In the genomic region with DNA sequence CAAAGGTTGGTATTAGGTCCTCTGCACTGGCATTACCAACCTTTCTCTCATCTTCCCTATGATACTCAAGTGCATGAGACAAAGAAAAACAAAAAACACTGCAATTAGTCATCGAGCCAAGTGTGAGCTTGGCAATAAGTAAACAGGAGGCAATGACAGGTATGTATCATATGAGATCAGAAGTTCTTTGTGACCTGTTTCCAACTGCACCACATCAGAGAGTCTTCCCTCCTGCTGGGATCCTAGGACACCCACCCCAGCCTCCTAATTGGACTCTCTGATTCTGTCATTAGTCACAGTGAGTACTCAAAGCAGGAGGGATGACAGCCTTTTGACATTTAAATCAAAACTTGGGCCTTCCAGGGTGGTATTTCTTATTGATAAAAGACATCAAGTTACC, we compare ENCODE assay signal across 21 cellular contexts. TPM values are rescaled to one million over a fixed set of nuclear protein-coding genes. Genes with fewer than 3 reads are reported as not detected.
DNase-seq lines count a peak whose midpoint lies in the region; ATAC-seq and TF ChIP-seq lines count a peak whose summit lies in the region.
"Had no signal": no experiment of that assay in that cellular context is flagged by ENCODE, and none has a peak within 500 bp of the region (broad histone marks: within the 10 kb centered on the region; RNA-seq: fewer than 3 reads in every experiment).

No MANE protein-coding gene starts in this region.

- intact Hi-C loops in CD8-positive, alpha-beta T cell (cut with DNase I, micrococcal nuclease) = no loop called here

- H3K4me1 Mint-ChIP-seq in CD8-positive, alpha-beta T cell (ENCODE audit: low read depth) = peaks cover 13% of the 10 kb centered on the region

- peak in 2 of 7 experiments; percentile 33 to 46 for DNase-seq in CD8-positive, alpha-beta T cell
- peak; percentile 37 for DNase-seq in activated T-helper 9 cell treated with anti-CD3 and anti-CD28 coated beads, Interleukin-2, amount 50 U/mL, for 16 hours (ENCODE audit: low read depth)
- DNase-seq in stimulated activated CD4-positive, alpha-beta T cell treated with anti-CD3 and anti-CD28 coated beads, Interleukin-15, amount 100 ng/mL, for 48 hours (ENCODE audit: low read depth in 2 of 2) = peak; percentile 57 to 64
- DNase-seq in H7 = no peak
- DNase-seq in cerebellum (ENCODE audit: low spot score) = no peak
- DNase-seq: activated CD4-positive, CD25-positive, alpha-beta regulatory T cell treated with anti-CD3 and anti-CD28 coated beads, Interleukin-2, amount 50 U/mL, for 72 hours; amniotic stem cell; DMS79 treated with DMSO at 0.1 percent for 48 hours; gastrocnemius medialis; Kasumi-1; left ventricle myocardium superior; NCI-H1436 treated with DMSO at 0.1 percent for 48 hours; NCI-H226; NK-92 treated with Interleukin-12 subunit alpha and Interleukin-12 subunit beta, amount 100 ng/mL, for 24 hours; pancreas; testis had no signal

- no peak overlapping the region for H3K4me3 ChIP-seq in CD8-positive, alpha-beta T cell (ENCODE audit: low read depth, low read length)
- H3K4me3 ChIP-seq in HEK293 (ENCODE audit: low read depth, low read length) (no peak overlapping the region), H7 (ENCODE audit: insufficient read depth, low read depth, low read length) (no peak overlapping the region)
- H3K4me3 ChIP-seq: gastrocnemius medialis, pancreas, testis had no signal

- POLR2A ChIA-PET in CD8-positive, alpha-beta T cell (lab: Charles Lee) = interaction anchor here (0.9 kb wide), 1 partner anchor 9 kb away, joined by 3 read pairs; no protein-coding TSS in a partner anchor
- POLR2A ChIA-PET in HEK293 (lab: Yijun Ruan, JAX) = no interaction called here

- TF ChIP-seq CTCF in CD8-positive, alpha-beta T cell (IDR thresholded peaks at IDR 0.05) = no peak
- TF ChIP-seq CTCF in HEK293 (tag by site-specific recombination; IDR thresholded peaks at IDR 0.05) = no peak

- CTCF ChIA-PET in CD8-positive, alpha-beta T cell (lab: Charles Lee) = no interaction called here
- CTCF ChIA-PET in HEK293 (lab: Yijun Ruan, JAX) = interaction anchor here (1.0 kb wide), 1 partner anchor 18 kb away, joined by 3 read pairs; no protein-coding TSS in a partner anchor

- no peak overlapping the region for H3K4me3 Mint-ChIP-seq in CD8-positive, alpha-beta T cell
- H3K4me3 Mint-ChIP-seq: B cell had no signal

- H3K9me3 Mint-ChIP-seq in CD8-positive, alpha-beta T cell = no peaks in the 10 kb centered on the region

- H3K4me1 ChIP-seq in CD8-positive, alpha-beta T cell (ENCODE audit: insufficient read depth, low read length) = peaks cover 34% of the 10 kb centered on the region
- no peaks in the 10 kb centered on the region for H3K4me1 ChIP-seq in HEK293 (ENCODE audit: control insufficient read depth, insufficient read depth, low read length)
- H3K4me1 ChIP-seq: gastrocnemius medialis, pancreas, testis had no signal

- peaks cover 50% of the 10 kb centered on the region for H3K36me3 Mint-ChIP-seq in CD8-positive, alpha-beta T cell

- peak overlapping the region; percentile 19 for H3K27ac Mint-ChIP-seq in CD8-positive, alpha-beta T cell
- H3K27ac Mint-ChIP-seq: B cell had no signal

- H3K27me3 Mint-ChIP-seq in CD8-positive, alpha-beta T cell (ENCODE audit: low read depth) = no peaks in the 10 kb centered on the region
- H3K27me3 Mint-ChIP-seq: B cell had no signal

- no peak overlapping the region for H3K27ac ChIP-seq in CD8-positive, alpha-beta T cell (ENCODE audit: low read depth, low read length)
- no peak overlapping the region for H3K27ac ChIP-seq in HEK293 (ENCODE audit: extremely low read depth, low read depth, low read length)
- H3K27ac ChIP-seq: gastrocnemius medialis, pancreas, testis had no signal

- no peaks in the 10 kb centered on the region for H3K9me3 ChIP-seq in CD8-positive, alpha-beta T cell (ENCODE audit: low read length)
- H3K9me3 ChIP-seq in HEK293 (ENCODE audit: control insufficient read depth, insufficient read depth, low read depth, low read length) = no peaks in the 10 kb centered on the region
- H3K9me3 ChIP-seq: gastrocnemius medialis, pancreas, testis had no signal

- peaks cover 2% of the 10 kb centered on the region for H3K36me3 ChIP-seq in CD8-positive, alpha-beta T cell (ENCODE audit: insufficient read depth, low read length)
- H3K36me3 ChIP-seq in HEK293 (ENCODE audit: control insufficient read depth in 2 of 2, insufficient read depth in 1 of 2, low read length in 2 of 2) (no peaks in the 10 kb centered on the region), H7 (replicated peaks; ENCODE audit: control insufficient read depth, insufficient read depth, low read length) (no peaks in the 10 kb centered on the region)
- H3K36me3 ChIP-seq: gastrocnemius medialis had no signal

- no peaks in the 10 kb centered on the region for H3K27me3 ChIP-seq in CD8-positive, alpha-beta T cell (ENCODE audit: insufficient read depth, low read length)
- no peaks in the 10 kb centered on the region; the same call in 1 of the 2 replicates for H3K27me3 ChIP-seq in H7 (ENCODE audit: control insufficient read depth, insufficient read depth, low read length)
- H3K27me3 ChIP-seq: gastrocnemius medialis, pancreas, testis had no signal

- peak; percentile 27 for ATAC-seq in CD8-positive, alpha-beta T cell
- no peak for ATAC-seq in GM18870 (IDR thresholded peaks at IDR 0.05; ENCODE audit: unreplicated experiment)
- ATAC-seq: gastrocnemius medialis, left ventricle myocardium superior, pancreas had no signal

TF ChIP-seq in HEK293, 187 proteins besides CTCF, POLR2A, EP300 and RAD21:
- TF ChIP-seq ZIC2 (tag by site-specific recombination; IDR thresholded peaks at IDR 0.05) (0 out of 2 replicates have a peak, but pooled peaks have one; percentile 9), MEIS1 (CRISPR knock-in tag; IDR thresholded peaks at IDR 0.05; ENCODE audit: borderline replicate concordance) (no peak)

RNA-seq across cellular contexts. Expression of a gene that starts 7.8 kb away (rescaled TPM):
- total RNA-seq in CD8-positive, alpha-beta T cell = 10 to 100 TPM; 38.4 to 40.4 TPM
- not detected in 2 replicates for total RNA-seq in H7 (2014; rRNA removed; shearing (Covaris generic))
- total RNA-seq in cerebellum = 0.45 TPM
- total RNA-seq: chondrocyte had no signal

RNA-seq across cellular contexts. Expression of a gene that starts 19.5 kb away (rescaled TPM):
- 10 to 100 TPM; 15.3 to 16.8 TPM for total RNA-seq in CD8-positive, alpha-beta T cell
- total RNA-seq in H7 (2014; rRNA removed; shearing (Covaris generic)) = 0.42 and 0.63 TPM in 2 replicates
- 1.5 TPM for total RNA-seq in cerebellum

RNA-seq across cellular contexts. Expression of a gene that starts 31.4 kb away (rescaled TPM):
- 1 to 10 TPM; 1.2 to 1.4 TPM for total RNA-seq in CD8-positive, alpha-beta T cell
- total RNA-seq in H7 (2014; rRNA removed; shearing (Covaris generic)) = 0.38 and 0.48 TPM in 2 replicates
- 5.7 TPM for total RNA-seq in cerebellum
- total RNA-seq: chondrocyte had no signal

RNA-seq across cellular contexts. Expression of a gene that starts 56.2 kb away (rescaled TPM):
- total RNA-seq in CD8-positive, alpha-beta T cell = not detected
- 0.03 and 0.07 TPM in 2 replicates for total RNA-seq in H7 (2014; rRNA removed; shearing (Covaris generic))
- total RNA-seq in cerebellum = 4.2 TPM
- total RNA-seq: B cell; T-helper 2 cell treated with Interferon-gamma antibody and Interleukin-4, amounts not matched to agents 100 ng/mL and 5 ng/mL, for 36 hours had no signal

Comparison
In these comparisons a context has a peak if more than half of its experiments do, and no peak if none do; other contexts are left out.
1. DNase-seq: peak in activated T-helper 9 cell treated with anti-CD3 and anti-CD28 coated beads, Interleukin-2, amount 50 U/mL, for 16 hours (single experiment) and stimulated activated CD4-positive, alpha-beta T cell treated with anti-CD3 and anti-CD28 coated beads, Interleukin-15, amount 100 ng/mL, for 48 hours (2 of 2); none in H7 (single experiment) and cerebellum (single experiment).
2. RNA of a gene that starts 7.8 kb away (total RNA-seq): 38.4 to 40.4 TPM in CD8-positive, alpha-beta T cell; 0.45 TPM in cerebellum (single experiment) and not detected in H7; every median in the first group is over 10 times any median in the second.